Comparison of ENCODE assay signal across 1 cellular context in the genomic region with DNA sequence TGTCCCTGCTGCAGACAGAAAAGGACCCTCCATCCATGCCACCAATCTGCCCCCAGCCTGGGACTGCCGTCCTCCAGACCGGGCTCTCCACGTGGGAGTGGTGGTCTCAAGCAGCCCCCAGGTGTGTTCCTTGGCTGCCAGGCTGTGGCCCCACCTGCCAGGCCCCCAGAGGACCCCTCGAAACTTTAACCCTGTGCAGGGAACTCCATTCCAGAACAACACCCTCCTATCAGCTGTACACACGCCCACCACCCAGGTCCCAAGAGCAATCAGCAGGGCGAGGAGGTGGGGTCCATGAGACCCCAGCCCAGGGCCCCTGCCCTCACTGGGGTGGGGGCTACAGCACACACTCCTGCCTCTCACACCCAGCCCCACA.
A peak's percentile ranks its signal among the peaks of the same experiment; 100 is the strongest.
TF ChIP-seq lines count a peak whose summit lies in the region.

No MANE protein-coding gene starts in this region.

TF ChIP-seq in HepG2, 621 proteins besides CTCF, POLR2A, EP300 and RAD21 (continues in another document):
- TF ChIP-seq ZNF605 (CRISPR knock-in tag; IDR thresholded peaks at IDR 0.05) (no peak), SP5 (CRISPR knock-in tag; IDR thresholded peaks at IDR 0.05; ENCODE audit: borderline replicate concordance, low read depth) (no peak), ZNF883 (CRISPR knock-in tag; IDR thresholded peaks at IDR 0.05; ENCODE audit: not compliant biosample characterization) (peak; percentile 32), ZNF572 (CRISPR knock-in tag; IDR thresholded peaks at IDR 0.05) (no peak), PTBP1 (IDR thresholded peaks at IDR 0.05; ENCODE audit: low read depth, low read length, poor library complexity, severe bottlenecking) (no peak), ZNF33B (CRISPR knock-in tag; IDR thresholded peaks at IDR 0.05) (0 out of 2 replicates have a peak, but pooled peaks have one; percentile 25), ZNF10 (CRISPR knock-in tag; IDR thresholded peaks at IDR 0.05; ENCODE audit: borderline replicate concordance, low read depth) (no peak), ZNF772 (CRISPR knock-in tag; IDR thresholded peaks at IDR 0.05) (peak; percentile 13; the same call in 1 of the 2 replicates), ZNF556 (CRISPR knock-in tag; IDR thresholded peaks at IDR 0.05; ENCODE audit: borderline replicate concordance) (no peak), MED8 (CRISPR knock-in tag; IDR thresholded peaks at IDR 0.05; ENCODE audit: insufficient replicate concordance) (no peak), NAIF1 (CRISPR knock-in tag; IDR thresholded peaks at IDR 0.05; ENCODE audit: borderline replicate concordance) (no peak), POLR2G (IDR thresholded peaks at IDR 0.05; ENCODE audit: low read depth, low read length) (0 out of 2 replicates have a peak, but pooled peaks have one; percentile 6), SRF (IDR thresholded peaks at IDR 0.05; ENCODE audit: low read depth, low read length) (no peak), ZBTB8A (CRISPR knock-in tag; IDR thresholded peaks at IDR 0.05; ENCODE audit: borderline replicate concordance, low read depth) (no peak), ATF1 (CRISPR knock-in tag; IDR thresholded peaks at IDR 0.05) (no peak), STAT5B (CRISPR knock-in tag; IDR thresholded peaks at IDR 0.05) (no peak), SMARCE1 (IDR thresholded peaks at IDR 0.05; ENCODE audit: borderline replicate concordance) (no peak), FOXO1 (CRISPR knock-in tag; IDR thresholded peaks at IDR 0.05) (no peak), TAF1 (CRISPR knock-in tag; IDR thresholded peaks at IDR 0.05) (peak; percentile 24; the same call in 1 of the 2 replicates), SATB2 (CRISPR knock-in tag; IDR thresholded peaks at IDR 0.05) (no peak), ZNF788 (CRISPR knock-in tag; IDR thresholded peaks at IDR 0.05; ENCODE audit: borderline replicate concordance) (0 out of 2 replicates have a peak, but pooled peaks have one; percentile 9), ZNF607 (CRISPR knock-in tag; IDR thresholded peaks at IDR 0.05; ENCODE audit: borderline replicate concordance) (no peak), IRF2 (CRISPR knock-in tag; IDR thresholded peaks at IDR 0.05) (no peak), SRSF1 (optimal IDR thresholded peaks at IDR 0.05; ENCODE audit: low read depth, low read length) (peak; percentile 47), ZFP90 (CRISPR knock-in tag; IDR thresholded peaks at IDR 0.05; ENCODE audit: borderline replicate concordance) (no peak), ZNF652 (CRISPR knock-in tag; IDR thresholded peaks at IDR 0.05; ENCODE audit: borderline replicate concordance, low read depth) (no peak), MATR3 (CRISPR knock-in tag; IDR thresholded peaks at IDR 0.05) (no peak), MBNL3 (CRISPR knock-in tag; conservative IDR thresholded peaks at IDR 0.05) (no peak), ZNF550 (CRISPR knock-in tag; IDR thresholded peaks at IDR 0.05; ENCODE audit: borderline replicate concordance) (0 out of 2 replicates have a peak, but pooled peaks have one; percentile 60), ZBTB7A (CRISPR knock-in tag; IDR thresholded peaks at IDR 0.05) (peak; percentile 82), HNF4A (CRISPR knock-in tag; IDR thresholded peaks at IDR 0.05) (no peak)
- TF ChIP-seq, protein P1, sequence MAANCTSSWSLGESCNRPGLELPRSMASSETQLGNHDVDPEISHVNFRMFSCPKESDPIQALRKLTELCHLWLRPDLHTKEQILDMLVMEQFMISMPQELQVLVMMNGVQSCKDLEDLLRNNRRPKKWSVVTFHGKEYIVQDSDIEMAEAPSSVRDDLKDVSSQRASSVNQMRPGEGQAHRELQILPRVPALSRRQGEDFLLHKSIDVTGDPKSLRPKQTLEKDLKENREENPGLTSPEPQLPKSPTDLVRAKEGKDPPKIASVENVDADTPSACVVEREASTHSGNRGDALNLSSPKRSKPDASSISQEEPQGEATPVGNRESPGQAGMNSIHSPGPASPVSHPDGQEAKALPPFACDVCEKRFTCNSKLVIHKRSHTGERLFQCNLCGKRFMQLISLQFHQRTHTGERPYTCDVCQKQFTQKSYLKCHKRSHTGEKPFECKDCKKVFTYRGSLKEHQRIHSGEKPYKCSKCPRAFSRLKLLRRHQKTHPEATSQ (CRISPR knock-in tag; IDR thresholded peaks at IDR 0.05; ENCODE audit: borderline replicate concordance) = no peak
- TF ChIP-seq, protein P2, sequence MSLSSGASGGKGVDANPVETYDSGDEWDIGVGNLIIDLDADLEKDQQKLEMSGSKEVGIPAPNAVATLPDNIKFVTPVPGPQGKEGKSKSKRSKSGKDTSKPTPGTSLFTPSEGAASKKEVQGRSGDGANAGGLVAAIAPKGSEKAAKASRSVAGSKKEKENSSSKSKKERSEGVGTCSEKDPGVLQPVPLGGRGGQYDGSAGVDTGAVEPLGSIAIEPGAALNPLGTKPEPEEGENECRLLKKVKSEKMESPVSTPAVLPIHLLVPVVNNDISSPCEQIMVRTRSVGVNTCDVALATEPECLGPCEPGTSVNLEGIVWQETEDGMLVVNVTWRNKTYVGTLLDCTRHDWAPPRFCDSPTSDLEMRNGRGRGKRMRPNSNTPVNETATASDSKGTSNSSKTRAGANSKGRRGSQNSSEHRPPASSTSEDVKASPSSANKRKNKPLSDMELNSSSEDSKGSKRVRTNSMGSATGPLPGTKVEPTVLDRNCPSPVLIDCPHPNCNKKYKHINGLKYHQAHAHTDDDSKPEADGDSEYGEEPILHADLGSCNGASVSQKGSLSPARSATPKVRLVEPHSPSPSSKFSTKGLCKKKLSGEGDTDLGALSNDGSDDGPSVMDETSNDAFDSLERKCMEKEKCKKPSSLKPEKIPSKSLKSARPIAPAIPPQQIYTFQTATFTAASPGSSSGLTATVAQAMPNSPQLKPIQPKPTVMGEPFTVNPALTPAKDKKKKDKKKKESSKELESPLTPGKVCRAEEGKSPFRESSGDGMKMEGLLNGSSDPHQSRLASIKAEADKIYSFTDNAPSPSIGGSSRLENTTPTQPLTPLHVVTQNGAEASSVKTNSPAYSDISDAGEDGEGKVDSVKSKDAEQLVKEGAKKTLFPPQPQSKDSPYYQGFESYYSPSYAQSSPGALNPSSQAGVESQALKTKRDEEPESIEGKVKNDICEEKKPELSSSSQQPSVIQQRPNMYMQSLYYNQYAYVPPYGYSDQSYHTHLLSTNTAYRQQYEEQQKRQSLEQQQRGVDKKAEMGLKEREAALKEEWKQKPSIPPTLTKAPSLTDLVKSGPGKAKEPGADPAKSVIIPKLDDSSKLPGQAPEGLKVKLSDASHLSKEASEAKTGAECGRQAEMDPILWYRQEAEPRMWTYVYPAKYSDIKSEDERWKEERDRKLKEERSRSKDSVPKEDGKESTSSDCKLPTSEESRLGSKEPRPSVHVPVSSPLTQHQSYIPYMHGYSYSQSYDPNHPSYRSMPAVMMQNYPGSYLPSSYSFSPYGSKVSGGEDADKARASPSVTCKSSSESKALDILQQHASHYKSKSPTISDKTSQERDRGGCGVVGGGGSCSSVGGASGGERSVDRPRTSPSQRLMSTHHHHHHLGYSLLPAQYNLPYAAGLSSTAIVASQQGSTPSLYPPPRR (CRISPR knock-in tag; IDR thresholded peaks at IDR 0.05; ENCODE audit: borderline replicate concordance) = no peak
- TF ChIP-seq, protein P3, sequence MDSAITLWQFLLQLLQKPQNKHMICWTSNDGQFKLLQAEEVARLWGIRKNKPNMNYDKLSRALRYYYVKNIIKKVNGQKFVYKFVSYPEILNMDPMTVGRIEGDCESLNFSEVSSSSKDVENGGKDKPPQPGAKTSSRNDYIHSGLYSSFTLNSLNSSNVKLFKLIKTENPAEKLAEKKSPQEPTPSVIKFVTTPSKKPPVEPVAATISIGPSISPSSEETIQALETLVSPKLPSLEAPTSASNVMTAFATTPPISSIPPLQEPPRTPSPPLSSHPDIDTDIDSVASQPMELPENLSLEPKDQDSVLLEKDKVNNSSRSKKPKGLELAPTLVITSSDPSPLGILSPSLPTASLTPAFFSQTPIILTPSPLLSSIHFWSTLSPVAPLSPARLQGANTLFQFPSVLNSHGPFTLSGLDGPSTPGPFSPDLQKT (CRISPR knock-in tag; IDR thresholded peaks at IDR 0.05; ENCODE audit: borderline replicate concordance) = no peak
- TF ChIP-seq, protein P4, sequence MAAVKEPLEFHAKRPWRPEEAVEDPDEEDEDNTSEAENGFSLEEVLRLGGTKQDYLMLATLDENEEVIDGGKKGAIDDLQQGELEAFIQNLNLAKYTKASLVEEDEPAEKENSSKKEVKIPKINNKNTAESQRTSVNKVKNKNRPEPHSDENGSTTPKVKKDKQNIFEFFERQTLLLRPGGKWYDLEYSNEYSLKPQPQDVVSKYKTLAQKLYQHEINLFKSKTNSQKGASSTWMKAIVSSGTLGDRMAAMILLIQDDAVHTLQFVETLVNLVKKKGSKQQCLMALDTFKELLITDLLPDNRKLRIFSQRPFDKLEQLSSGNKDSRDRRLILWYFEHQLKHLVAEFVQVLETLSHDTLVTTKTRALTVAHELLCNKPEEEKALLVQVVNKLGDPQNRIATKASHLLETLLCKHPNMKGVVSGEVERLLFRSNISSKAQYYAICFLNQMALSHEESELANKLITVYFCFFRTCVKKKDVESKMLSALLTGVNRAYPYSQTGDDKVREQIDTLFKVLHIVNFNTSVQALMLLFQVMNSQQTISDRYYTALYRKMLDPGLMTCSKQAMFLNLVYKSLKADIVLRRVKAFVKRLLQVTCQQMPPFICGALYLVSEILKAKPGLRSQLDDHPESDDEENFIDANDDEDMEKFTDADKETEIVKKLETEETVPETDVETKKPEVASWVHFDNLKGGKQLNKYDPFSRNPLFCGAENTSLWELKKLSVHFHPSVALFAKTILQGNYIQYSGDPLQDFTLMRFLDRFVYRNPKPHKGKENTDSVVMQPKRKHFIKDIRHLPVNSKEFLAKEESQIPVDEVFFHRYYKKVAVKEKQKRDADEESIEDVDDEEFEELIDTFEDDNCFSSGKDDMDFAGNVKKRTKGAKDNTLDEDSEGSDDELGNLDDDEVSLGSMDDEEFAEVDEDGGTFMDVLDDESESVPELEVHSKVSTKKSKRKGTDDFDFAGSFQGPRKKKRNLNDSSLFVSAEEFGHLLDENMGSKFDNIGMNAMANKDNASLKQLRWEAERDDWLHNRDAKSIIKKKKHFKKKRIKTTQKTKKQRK (IDR thresholded peaks at IDR 0.05; ENCODE audit: low read length) = no peak
- TF ChIP-seq, protein P5, sequence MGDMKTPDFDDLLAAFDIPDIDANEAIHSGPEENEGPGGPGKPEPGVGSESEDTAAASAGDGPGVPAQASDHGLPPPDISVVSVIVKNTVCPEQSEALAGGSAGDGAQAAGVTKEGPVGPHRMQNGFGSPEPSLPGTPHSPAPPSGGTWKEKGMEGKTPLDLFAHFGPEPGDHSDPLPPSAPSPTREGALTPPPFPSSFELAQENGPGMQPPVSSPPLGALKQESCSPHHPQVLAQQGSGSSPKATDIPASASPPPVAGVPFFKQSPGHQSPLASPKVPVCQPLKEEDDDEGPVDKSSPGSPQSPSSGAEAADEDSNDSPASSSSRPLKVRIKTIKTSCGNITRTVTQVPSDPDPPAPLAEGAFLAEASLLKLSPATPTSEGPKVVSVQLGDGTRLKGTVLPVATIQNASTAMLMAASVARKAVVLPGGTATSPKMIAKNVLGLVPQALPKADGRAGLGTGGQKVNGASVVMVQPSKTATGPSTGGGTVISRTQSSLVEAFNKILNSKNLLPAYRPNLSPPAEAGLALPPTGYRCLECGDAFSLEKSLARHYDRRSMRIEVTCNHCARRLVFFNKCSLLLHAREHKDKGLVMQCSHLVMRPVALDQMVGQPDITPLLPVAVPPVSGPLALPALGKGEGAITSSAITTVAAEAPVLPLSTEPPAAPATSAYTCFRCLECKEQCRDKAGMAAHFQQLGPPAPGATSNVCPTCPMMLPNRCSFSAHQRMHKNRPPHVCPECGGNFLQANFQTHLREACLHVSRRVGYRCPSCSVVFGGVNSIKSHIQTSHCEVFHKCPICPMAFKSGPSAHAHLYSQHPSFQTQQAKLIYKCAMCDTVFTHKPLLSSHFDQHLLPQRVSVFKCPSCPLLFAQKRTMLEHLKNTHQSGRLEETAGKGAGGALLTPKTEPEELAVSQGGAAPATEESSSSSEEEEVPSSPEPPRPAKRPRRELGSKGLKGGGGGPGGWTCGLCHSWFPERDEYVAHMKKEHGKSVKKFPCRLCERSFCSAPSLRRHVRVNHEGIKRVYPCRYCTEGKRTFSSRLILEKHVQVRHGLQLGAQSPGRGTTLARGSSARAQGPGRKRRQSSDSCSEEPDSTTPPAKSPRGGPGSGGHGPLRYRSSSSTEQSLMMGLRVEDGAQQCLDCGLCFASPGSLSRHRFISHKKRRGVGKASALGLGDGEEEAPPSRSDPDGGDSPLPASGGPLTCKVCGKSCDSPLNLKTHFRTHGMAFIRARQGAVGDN (CRISPR knock-in tag; IDR thresholded peaks at IDR 0.05) = no peak
- TF ChIP-seq, protein P6, sequence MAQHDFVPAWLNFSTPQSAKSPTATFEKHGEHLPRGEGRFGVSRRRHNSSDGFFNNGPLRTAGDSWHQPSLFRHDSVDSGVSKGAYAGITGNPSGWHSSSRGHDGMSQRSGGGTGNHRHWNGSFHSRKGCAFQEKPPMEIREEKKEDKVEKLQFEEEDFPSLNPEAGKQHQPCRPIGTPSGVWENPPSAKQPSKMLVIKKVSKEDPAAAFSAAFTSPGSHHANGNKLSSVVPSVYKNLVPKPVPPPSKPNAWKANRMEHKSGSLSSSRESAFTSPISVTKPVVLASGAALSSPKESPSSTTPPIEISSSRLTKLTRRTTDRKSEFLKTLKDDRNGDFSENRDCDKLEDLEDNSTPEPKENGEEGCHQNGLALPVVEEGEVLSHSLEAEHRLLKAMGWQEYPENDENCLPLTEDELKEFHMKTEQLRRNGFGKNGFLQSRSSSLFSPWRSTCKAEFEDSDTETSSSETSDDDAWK (CRISPR knock-in tag; IDR thresholded peaks at IDR 0.05) = no peak
- TF ChIP-seq, protein P7, sequence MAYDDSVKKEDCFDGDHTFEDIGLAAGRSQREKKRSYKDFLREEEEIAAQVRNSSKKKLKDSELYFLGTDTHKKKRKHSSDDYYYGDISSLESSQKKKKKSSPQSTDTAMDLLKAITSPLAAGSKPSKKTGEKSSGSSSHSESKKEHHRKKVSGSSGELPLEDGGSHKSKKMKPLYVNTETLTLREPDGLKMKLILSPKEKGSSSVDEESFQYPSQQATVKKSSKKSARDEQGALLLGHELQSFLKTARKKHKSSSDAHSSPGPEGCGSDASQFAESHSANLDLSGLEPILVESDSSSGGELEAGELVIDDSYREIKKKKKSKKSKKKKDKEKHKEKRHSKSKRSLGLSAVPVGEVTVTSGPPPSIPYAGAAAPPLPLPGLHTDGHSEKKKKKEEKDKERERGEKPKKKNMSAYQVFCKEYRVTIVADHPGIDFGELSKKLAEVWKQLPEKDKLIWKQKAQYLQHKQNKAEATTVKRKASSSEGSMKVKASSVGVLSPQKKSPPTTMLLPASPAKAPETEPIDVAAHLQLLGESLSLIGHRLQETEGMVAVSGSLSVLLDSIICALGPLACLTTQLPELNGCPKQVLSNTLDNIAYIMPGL (CRISPR knock-in tag; IDR thresholded peaks at IDR 0.05; ENCODE audit: borderline replicate concordance in 1 of 2, low read depth in 1 of 2) = no peak
- TF ChIP-seq, protein P8, sequence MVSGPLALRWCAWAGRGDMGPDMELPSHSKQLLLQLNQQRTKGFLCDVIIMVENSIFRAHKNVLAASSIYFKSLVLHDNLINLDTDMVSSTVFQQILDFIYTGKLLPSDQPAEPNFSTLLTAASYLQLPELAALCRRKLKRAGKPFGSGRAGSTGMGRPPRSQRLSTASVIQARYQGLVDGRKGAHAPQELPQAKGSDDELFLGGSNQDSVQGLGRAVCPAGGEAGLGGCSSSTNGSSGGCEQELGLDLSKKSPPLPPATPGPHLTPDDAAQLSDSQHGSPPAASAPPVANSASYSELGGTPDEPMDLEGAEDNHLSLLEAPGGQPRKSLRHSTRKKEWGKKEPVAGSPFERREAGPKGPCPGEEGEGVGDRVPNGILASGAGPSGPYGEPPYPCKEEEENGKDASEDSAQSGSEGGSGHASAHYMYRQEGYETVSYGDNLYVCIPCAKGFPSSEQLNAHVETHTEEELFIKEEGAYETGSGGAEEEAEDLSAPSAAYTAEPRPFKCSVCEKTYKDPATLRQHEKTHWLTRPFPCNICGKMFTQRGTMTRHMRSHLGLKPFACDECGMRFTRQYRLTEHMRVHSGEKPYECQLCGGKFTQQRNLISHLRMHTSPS (CRISPR knock-in tag; IDR thresholded peaks at IDR 0.05; ENCODE audit: low read depth) = no peak
